In genomic region chr2:73386894-73387636, GRCh38 we compare ENCODE assay signal across 9 cellular contexts. TPM values are rescaled to one million over a fixed set of nuclear protein-coding genes. Genes with fewer than 3 reads are reported as not detected.
A peak's percentile ranks its signal among the peaks of the same experiment; 100 is the strongest.
DNase-seq lines count a peak whose midpoint lies in the region; ATAC-seq, FAIRE-seq and TF ChIP-seq lines count a peak whose summit lies in the region.
"Had no signal": no experiment of that assay in that cellular context is flagged by ENCODE, and none has a peak within 500 bp of the region (broad histone marks: within the 10 kb centered on the region; RNA-seq: fewer than 3 reads in every experiment).

No MANE protein-coding gene starts in this region.

- no peak for TF ChIP-seq CTCF in choroid plexus epithelial cell (conservative IDR thresholded peaks at IDR 0.05; ENCODE audit: low read depth, low read length)
- TF ChIP-seq CTCF in neural cell (IDR thresholded peaks at IDR 0.05; ENCODE audit: poor library complexity, severe bottlenecking): no peak

- peak overlapping the region; percentile 88 to 94 (median 92) for H3K4me3 Mint-ChIP-seq in CD4-positive, CD25-positive, alpha-beta regulatory T cell

- no peaks in the 10 kb centered on the region for H3K9me2 ChIP-seq in neural cell (ENCODE audit: insufficient read depth, low read length)

- peak overlapping the region; percentile 85 for H3K9ac ChIP-seq in neural cell (ENCODE audit: low read length)

- in situ Hi-C loops in KBM-7 (cut with MboI; ENCODE audit: low pct_unique_long_range_greater_than_20kb, low sequenced_read_pairs): no loop called here

- peaks cover 7% of the 10 kb centered on the region for H3K36me3 Mint-ChIP-seq in CD4-positive, CD25-positive, alpha-beta regulatory T cell

- H3K27me3 ChIP-seq in CD4-positive, CD25-positive, alpha-beta regulatory T cell (ENCODE audit: control insufficient read depth, insufficient read depth, low read length): no peaks in the 10 kb centered on the region
- peaks cover 5% of the 10 kb centered on the region for H3K27me3 ChIP-seq in neural cell (ENCODE audit: insufficient read depth, low read depth, low read length)

- H3K4me1 ChIP-seq in CD4-positive, CD25-positive, alpha-beta regulatory T cell (ENCODE audit: control insufficient read depth, insufficient read depth, low read length, poor library complexity, severe bottlenecking): peaks cover 22% of the 10 kb centered on the region

- TF ChIP-seq POLR2A in GM12892 (IDR thresholded peaks at IDR 0.05; ENCODE audit: low read depth, low read length): no peak

- TF ChIP-seq RAD21 in neural cell (conservative IDR thresholded peaks at IDR 0.05): no peak

- no peak for DNase-seq in CD4-positive, CD25-positive, alpha-beta regulatory T cell
- DNase-seq in KBM-7 (peak; percentile 16), choroid plexus epithelial cell (ENCODE audit: low read depth) (peak; percentile 2), head of caudate nucleus (no peak), NCI-H526 treated with DMSO at 0.1 percent for 48 hours (lab: John Stamatoyannopoulos, UW) (no peak), GM12892 (ENCODE audit: insufficient read length) (no peak)
- DNase-seq: activated naive CD4-positive, alpha-beta T cell treated with anti-CD3 and anti-CD28 coated beads, Interleukin-2, amount 50 U/mL, for 16 hours had no signal

- H3K9me3 ChIP-seq in CD4-positive, CD25-positive, alpha-beta regulatory T cell (ENCODE audit: control insufficient read depth in 2 of 2, low read length in 2 of 2): no peaks in the 10 kb centered on the region
- H3K9me3 ChIP-seq in neural cell (ENCODE audit: low read length): no peaks in the 10 kb centered on the region

- no peak for FAIRE-seq in GM12892 (lab: Jason Lieb, UNC)

- H3K4me3 ChIP-seq in CD4-positive, CD25-positive, alpha-beta regulatory T cell (ENCODE audit: low read depth, low read length): peak overlapping the region; percentile 86
- peak overlapping the region; percentile 93 for H3K4me3 ChIP-seq in choroid plexus epithelial cell (ENCODE audit: low read depth, low read length)
- peak overlapping the region; percentile 96 for H3K4me3 ChIP-seq in neural cell (ENCODE audit: low read length)

- H3K27ac ChIP-seq in CD4-positive, CD25-positive, alpha-beta regulatory T cell (ENCODE audit: insufficient read depth, low read length, poor library complexity, severe bottlenecking): peak overlapping the region; percentile 84
- H3K27ac ChIP-seq in neural cell (ENCODE audit: low read length): peak overlapping the region; percentile 89

- TF ChIP-seq EP300 in neural cell (conservative IDR thresholded peaks at IDR 0.05; ENCODE audit: poor library complexity, severe bottlenecking): no peak

- peak overlapping the region; percentile 84 for H2AFZ ChIP-seq in neural cell (ENCODE audit: low read depth, low read length)

- H3F3A ChIP-seq in neural cell (ENCODE audit: insufficient read depth, low read length, poor library complexity, severe bottlenecking): no peaks in the 10 kb centered on the region

- H3K27me3 Mint-ChIP-seq in CD4-positive, CD25-positive, alpha-beta regulatory T cell: no peaks in the 10 kb centered on the region

- peak overlapping the region in 2 of 3 donors; percentile 92 to 93 for H3K27ac Mint-ChIP-seq in CD4-positive, CD25-positive, alpha-beta regulatory T cell

- intact Hi-C loops in head of caudate nucleus (cut with DNase I): no loop called here

- H4K20me1 ChIP-seq in neural cell (ENCODE audit: insufficient read depth): no peaks in the 10 kb centered on the region

- no peak for ATAC-seq in CD4-positive, CD25-positive, alpha-beta regulatory T cell (ENCODE audit: low read depth in 2 of 2)
- ATAC-seq in HG03159 (IDR thresholded peaks at IDR 0.05; ENCODE audit: unreplicated experiment): no peak

- H3K4me1 Mint-ChIP-seq in CD4-positive, CD25-positive, alpha-beta regulatory T cell: peaks cover 14 to 52% (median 36%) of the 10 kb centered on the region in 4 donors

- H3K4me2 ChIP-seq in neural cell (ENCODE audit: low read length): peak overlapping the region; percentile 77

- no peaks in the 10 kb centered on the region for H3K36me3 ChIP-seq in CD4-positive, CD25-positive, alpha-beta regulatory T cell (ENCODE audit: control insufficient read depth, insufficient read depth, low read length)
- H3K36me3 ChIP-seq in neural cell (ENCODE audit: insufficient read depth, low read length): no peaks in the 10 kb centered on the region

- peaks cover 34% of the 10 kb centered on the region for H3K79me2 ChIP-seq in neural cell (replicated peaks; ENCODE audit: insufficient read depth, low read length)

- peaks cover 0 to 2% (median 0%) of the 10 kb centered on the region in 7 donors for H3K9me3 Mint-ChIP-seq in CD4-positive, CD25-positive, alpha-beta regulatory T cell

TF ChIP-seq in neural cell, 6 proteins besides CTCF, POLR2A, EP300 and RAD21:
- TF ChIP-seq EZH2 (IDR thresholded peaks at IDR 0.05; ENCODE audit: borderline replicate concordance, insufficient read depth, low read length, poor library complexity, severe bottlenecking): no peak
- TF ChIP-seq MXI1 (conservative IDR thresholded peaks at IDR 0.05; ENCODE audit: poor library complexity, severe bottlenecking): no peak
- TF ChIP-seq SMC3 (conservative IDR thresholded peaks at IDR 0.05; ENCODE audit: poor library complexity): no peak
- no peak for TF ChIP-seq POLR2AphosphoS5 (IDR thresholded peaks at IDR 0.05)
- TF ChIP-seq, protein P1, sequence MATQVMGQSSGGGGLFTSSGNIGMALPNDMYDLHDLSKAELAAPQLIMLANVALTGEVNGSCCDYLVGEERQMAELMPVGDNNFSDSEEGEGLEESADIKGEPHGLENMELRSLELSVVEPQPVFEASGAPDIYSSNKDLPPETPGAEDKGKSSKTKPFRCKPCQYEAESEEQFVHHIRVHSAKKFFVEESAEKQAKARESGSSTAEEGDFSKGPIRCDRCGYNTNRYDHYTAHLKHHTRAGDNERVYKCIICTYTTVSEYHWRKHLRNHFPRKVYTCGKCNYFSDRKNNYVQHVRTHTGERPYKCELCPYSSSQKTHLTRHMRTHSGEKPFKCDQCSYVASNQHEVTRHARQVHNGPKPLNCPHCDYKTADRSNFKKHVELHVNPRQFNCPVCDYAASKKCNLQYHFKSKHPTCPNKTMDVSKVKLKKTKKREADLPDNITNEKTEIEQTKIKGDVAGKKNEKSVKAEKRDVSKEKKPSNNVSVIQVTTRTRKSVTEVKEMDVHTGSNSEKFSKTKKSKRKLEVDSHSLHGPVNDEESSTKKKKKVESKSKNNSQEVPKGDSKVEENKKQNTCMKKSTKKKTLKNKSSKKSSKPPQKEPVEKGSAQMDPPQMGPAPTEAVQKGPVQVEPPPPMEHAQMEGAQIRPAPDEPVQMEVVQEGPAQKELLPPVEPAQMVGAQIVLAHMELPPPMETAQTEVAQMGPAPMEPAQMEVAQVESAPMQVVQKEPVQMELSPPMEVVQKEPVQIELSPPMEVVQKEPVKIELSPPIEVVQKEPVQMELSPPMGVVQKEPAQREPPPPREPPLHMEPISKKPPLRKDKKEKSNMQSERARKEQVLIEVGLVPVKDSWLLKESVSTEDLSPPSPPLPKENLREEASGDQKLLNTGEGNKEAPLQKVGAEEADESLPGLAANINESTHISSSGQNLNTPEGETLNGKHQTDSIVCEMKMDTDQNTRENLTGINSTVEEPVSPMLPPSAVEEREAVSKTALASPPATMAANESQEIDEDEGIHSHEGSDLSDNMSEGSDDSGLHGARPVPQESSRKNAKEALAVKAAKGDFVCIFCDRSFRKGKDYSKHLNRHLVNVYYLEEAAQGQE (IDR thresholded peaks at IDR 0.05; ENCODE audit: borderline replicate concordance): no peak
- no peak for TF ChIP-seq TAF1 (IDR thresholded peaks at IDR 0.05; ENCODE audit: low read depth)

RNA-seq across cellular contexts. Expression of gene ALMS1, which starts 1.4 kb away (rescaled TPM):
- 29.3 TPM for total RNA-seq in CD4-positive, CD25-positive, alpha-beta regulatory T cell
- 1 to 10 TPM; 1.6 to 3.0 (median 2.6) TPM for polyA plus RNA-seq in CD4-positive, CD25-positive, alpha-beta regulatory T cell
- polyA plus RNA-seq in neural cell: 12.2 and 20.5 TPM in 2 replicates
- polyA minus RNA-seq in neural cell: 130 and 142 TPM in 2 replicates
- polyA plus RNA-seq in GM12892 (2012; ENCODE audit: missing spikeins): 5.5 TPM

Comparison
In these comparisons a context has a peak if more than half of its experiments do, and no peak if none do; other contexts are left out.
1. DNase-seq: peak in KBM-7 (single experiment) and choroid plexus epithelial cell (single experiment); none in CD4-positive, CD25-positive, alpha-beta regulatory T cell (0 of 3), head of caudate nucleus (0 of 42), NCI-H526 treated with DMSO at 0.1 percent for 48 hours (single experiment) and GM12892 (single experiment).
2. Peak in every context shown above with its lines, with median percentiles within 50 percentile points of each other: H3K4me3 ChIP-seq.